8 cellular contexts compared by ENCODE assay signal in genomic region chr15:100383302-100384107, GRCh38. TPM values are rescaled to one million over a fixed set of nuclear protein-coding genes. Genes with fewer than 3 reads are reported as not detected.
DNase-seq lines count a peak whose midpoint lies in the region; ATAC-seq and TF ChIP-seq lines count a peak whose summit lies in the region.

No MANE protein-coding gene starts in this region.

- no peak overlapping the region for H3K9ac ChIP-seq in PC-3 (ENCODE audit: low read length)

- TF ChIP-seq CTCF in AG09319 (IDR thresholded peaks at IDR 0.05; ENCODE audit: low read depth, low read length) (peak; percentile 9), PC-3 (conservative IDR thresholded peaks at IDR 0.05; ENCODE audit: low read depth, low read length) (peak; percentile 80), foreskin keratinocyte (conservative IDR thresholded peaks at IDR 0.05) (peak; percentile 60)

- H3K79me2 ChIP-seq in PC-3 (ENCODE audit: low read length) = no peaks in the 10 kb centered on the region

- no peaks in the 10 kb centered on the region for H3K4me1 Mint-ChIP-seq in stimulated activated naive CD8-positive, alpha-beta T cell treated with anti-CD3 and anti-CD28 coated beads, Interleukin-15, amount 100 ng/mL, for 72 hours

- H3K4me3 Mint-ChIP-seq in stimulated activated naive CD8-positive, alpha-beta T cell treated with anti-CD3 and anti-CD28 coated beads, Interleukin-15, amount 100 ng/mL, for 72 hours = no peak overlapping the region

- H3K4me2 ChIP-seq in PC-3 (ENCODE audit: low read length) = no peak overlapping the region

- H3K4me3 ChIP-seq in PC-3 (ENCODE audit: low read length) = no peak overlapping the region

- no peaks in the 10 kb centered on the region for H3K9me2 ChIP-seq in PC-3 (replicated peaks; ENCODE audit: low read length)

- no peak for DNase-seq in AG09319 (ENCODE audit: extremely low read depth, low read depth)
- peak; percentile 16 for DNase-seq in GDM1 (lab: John Stamatoyannopoulos, UW)
- peak; percentile 75 for DNase-seq in PC-3
- peak in 1 of 2 donors; percentile 22 for DNase-seq in foreskin keratinocyte
- DNase-seq in stimulated activated naive CD8-positive, alpha-beta T cell treated with anti-CD3 and anti-CD28 coated beads, Interleukin-15, amount 100 ng/mL, for 72 hours = peak; percentile 8 to 16
- DNase-seq in stimulated activated naive CD4-positive, alpha-beta T cell treated with Interleukin-2 at 50 U/mL for 16 hours (lab: John Stamatoyannopoulos, UW) = no peak
- no peak for DNase-seq in hepatic stellate cell (ENCODE audit: low spot score)

- H3K27me3 ChIP-seq in PC-3 (ENCODE audit: low read length) (peaks cover 12% of the 10 kb centered on the region), foreskin keratinocyte (no peaks in the 10 kb centered on the region)

- CTCF ChIA-PET in PC-3 (lab: Charles Lee) = interaction anchor here (0.7 to 2.4 kb wide), 2 partner anchors 33 to 650 kb away, joined by 4 to 17 read pairs; partner anchors contain the start of gene LYSMD4

- H3K27me3 Mint-ChIP-seq in stimulated activated naive CD8-positive, alpha-beta T cell treated with anti-CD3 and anti-CD28 coated beads, Interleukin-15, amount 100 ng/mL, for 72 hours = peaks cover 9% of the 10 kb centered on the region

- H3K27ac ChIP-seq in PC-3 (ENCODE audit: low read length) (no peak overlapping the region), foreskin keratinocyte (no peak overlapping the region)

- H2AFZ ChIP-seq in PC-3 (ENCODE audit: low read length) = peak overlapping the region; percentile 9; the same call in 1 of the 2 replicates

- BruUV-seq in PC-3 (replicated peaks; lab: Mats Ljungman, UMichigan) = no TSS peak

- ATAC-seq in PC-3 = peak; percentile 73
- peak; percentile 24 for ATAC-seq in foreskin keratinocyte
- ATAC-seq in stimulated activated naive CD8-positive, alpha-beta T cell treated with anti-CD3 and anti-CD28 coated beads, Interleukin-15, amount 100 ng/mL, for 72 hours = no peak
- ATAC-seq in HG03521 (IDR thresholded peaks at IDR 0.05; ENCODE audit: unreplicated experiment) = no peak

- no peaks in the 10 kb centered on the region for H3K36me3 ChIP-seq in PC-3 (ENCODE audit: low read depth, low read length)

- intact Hi-C loops in PC-3 (cut with micrococcal nuclease) = loop anchor here (1.0 to 5.0 kb wide), 3 partner anchors 33 to 456 kb away; no protein-coding TSS in a partner anchor

- H3K9me3 Mint-ChIP-seq in stimulated activated naive CD8-positive, alpha-beta T cell treated with anti-CD3 and anti-CD28 coated beads, Interleukin-15, amount 100 ng/mL, for 72 hours = peaks cover 8 to 24% of the 10 kb centered on the region in 2 donors

- no peaks in the 10 kb centered on the region for H3F3A ChIP-seq in PC-3 (ENCODE audit: low read length, unreplicated experiment)

- no peaks in the 10 kb centered on the region for H3K4me1 ChIP-seq in PC-3 (ENCODE audit: insufficient read depth, low read length)
- H3K4me1 ChIP-seq in foreskin keratinocyte = no peaks in the 10 kb centered on the region

- H3K9me3 ChIP-seq in PC-3 (ENCODE audit: low read length) = peaks cover 7% of the 10 kb centered on the region; the same call in 1 of the 2 replicates

- POLR2A ChIA-PET in PC-3 (lab: Charles Lee; ENCODE audit: unreplicated experiment) = no interaction called here

- H3K27ac Mint-ChIP-seq in stimulated activated naive CD8-positive, alpha-beta T cell treated with anti-CD3 and anti-CD28 coated beads, Interleukin-15, amount 100 ng/mL, for 72 hours = peak overlapping the region in 1 of 2 donors; percentile 68

- no peaks in the 10 kb centered on the region for H4K20me1 ChIP-seq in PC-3 (ENCODE audit: low read length)

RNA-seq across cellular contexts. Expression of gene ADAMTS17, which starts 41.7 kb away (rescaled TPM):
- 5.5 and 6.9 TPM in 2 replicates for total RNA-seq in PC-3 (2014; rRNA removed)
- total RNA-seq in foreskin keratinocyte = 0.14 and 0.39 TPM in 2 replicates
- 0.07 and 0.11 TPM in 2 replicates for polyA plus RNA-seq in foreskin keratinocyte

Comparison
In these comparisons a context has a peak if more than half of its experiments do, and no peak if none do; other contexts are left out.
1. DNase-seq: peak in GDM1 (single experiment), PC-3 (single experiment) and stimulated activated naive CD8-positive, alpha-beta T cell treated with anti-CD3 and anti-CD28 coated beads, Interleukin-15, amount 100 ng/mL, for 72 hours (2 of 2); none in AG09319 (single experiment), stimulated activated naive CD4-positive, alpha-beta T cell treated with Interleukin-2 at 50 U/mL for 16 hours (single experiment) and hepatic stellate cell (single experiment).
2. CTCF ChIP-seq: peak in every context shown above with its lines; median percentile 80 in PC-3; 60 in foreskin keratinocyte; 9 in AG09319.
3. ATAC-seq: peak in PC-3 (single experiment) and foreskin keratinocyte (single experiment); none in stimulated activated naive CD8-positive, alpha-beta T cell treated with anti-CD3 and anti-CD28 coated beads, Interleukin-15, amount 100 ng/mL, for 72 hours (single experiment) and HG03521 (single experiment).